ENCODE assay signal across 7 cellular contexts in the genomic region with DNA sequence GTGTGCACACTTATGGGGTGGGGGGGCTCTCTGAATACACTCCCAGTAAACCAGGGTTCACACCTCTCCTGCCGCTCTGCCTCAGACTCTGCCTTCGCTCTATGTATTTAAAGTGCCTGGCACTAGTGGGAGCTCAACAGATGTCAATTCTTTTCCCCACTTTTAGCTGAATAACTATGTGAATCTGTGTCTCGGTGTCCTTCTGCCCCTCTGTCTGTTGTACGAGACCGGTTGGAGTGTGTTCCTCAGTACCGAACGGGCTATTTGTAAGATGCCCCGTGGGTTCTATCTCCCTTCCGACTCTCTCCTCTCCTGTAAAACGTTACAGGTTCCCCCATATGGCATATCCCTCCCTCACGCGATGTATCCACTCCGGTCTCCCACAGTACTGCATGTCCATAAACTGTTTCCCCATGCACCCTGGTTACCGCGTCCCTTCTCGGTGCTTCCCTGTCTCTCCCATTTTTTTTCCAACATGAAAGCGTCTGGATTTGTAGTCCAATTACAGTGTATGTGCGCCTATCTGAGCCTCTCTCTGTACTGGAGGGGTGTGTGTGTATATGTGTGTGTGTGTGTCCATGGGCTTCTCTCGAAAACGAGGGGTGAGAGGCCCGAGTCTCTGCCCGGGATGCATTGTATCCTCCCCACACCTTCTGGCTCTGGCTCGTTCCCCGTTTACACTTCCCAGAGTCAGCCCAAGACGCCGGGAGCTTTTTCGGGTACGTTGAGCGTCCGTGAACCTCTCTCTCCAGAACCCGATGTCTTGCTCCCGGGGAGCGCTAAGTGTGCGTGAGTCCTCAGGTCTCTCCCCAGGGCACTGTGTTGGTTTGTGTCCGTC. TPM values are rescaled to one million over a fixed set of nuclear protein-coding genes. Genes with fewer than 3 reads are reported as not detected.
DNase-seq lines count a peak whose midpoint lies in the region; FAIRE-seq and TF ChIP-seq lines count a peak whose summit lies in the region.

No MANE protein-coding gene starts in this region.

- no peaks in the 10 kb centered on the region for H3K9me3 ChIP-seq in breast epithelium
- H3K9me3 ChIP-seq in keratinocyte (ENCODE audit: control insufficient read depth, low read depth, low read length) = no peaks in the 10 kb centered on the region

- TF ChIP-seq CTCF in breast epithelium (IDR thresholded peaks at IDR 0.05) = peak in 1 of 3 donors; percentile 28
- peak in 1 of 3 experiments; percentile 5 for TF ChIP-seq CTCF in keratinocyte (optimal IDR thresholded peaks at IDR 0.05 in 1 of 3, IDR thresholded peaks at IDR 0.05 in 1 of 3, conservative IDR thresholded peaks at IDR 0.05 in 1 of 3; ENCODE audit: extremely low read depth in 1 of 3, insufficient read depth in 2 of 3, low read length in 3 of 3)

- H3K4me1 ChIP-seq in breast epithelium = no peaks in the 10 kb centered on the region
- peaks cover 47% of the 10 kb centered on the region for H3K4me1 ChIP-seq in keratinocyte (ENCODE audit: control insufficient read depth, extremely low read depth, insufficient read depth, low read length)

- H3K27ac ChIP-seq in breast epithelium = peak overlapping the region; percentile 98 to 99
- H3K27ac ChIP-seq in keratinocyte (ENCODE audit: control insufficient read depth, insufficient read depth, low read length) = peak overlapping the region; percentile 98

- dilution Hi-C loops in keratinocyte (cut with MboI; ENCODE audit: extremely low pct_ligation_motif_present, low sequenced_read_pairs) = no loop called here

- peaks cover 2% of the 10 kb centered on the region for H3K9me1 ChIP-seq in keratinocyte (ENCODE audit: control insufficient read depth, extremely low read depth, insufficient read depth, low read length)

- H2AFZ ChIP-seq in keratinocyte (ENCODE audit: control insufficient read depth, low read length) = no peak overlapping the region

- no peak for TF ChIP-seq POLR2A in breast epithelium (IDR thresholded peaks at IDR 0.05)

- H3K9ac ChIP-seq in keratinocyte (ENCODE audit: control insufficient read depth, extremely low read depth, insufficient read depth, low read length) = peak overlapping the region; percentile 99

- DNase-seq in GM03348 (ENCODE audit: low spot score) (peak; percentile 24), NCI-H460 (ENCODE audit: extremely low read depth, low read depth) (peak; percentile 19), breast epithelium (ENCODE audit: low spot score in 2 of 2) (no peak), keratinocyte (ENCODE audit: low read depth, low spot score) (no peak), NCI-H774 (lab: John Stamatoyannopoulos, UW) (no peak), activated gamma-delta T cell treated with Interleukin-2 at 50 U/mL for 16 hours (no peak)
- peak; percentile 27 for DNase-seq in stimulated activated CD8-positive, alpha-beta memory T cell treated with anti-CD3 and anti-CD28 coated beads, Interleukin-4, amount 100 ng/mL, for 48 hours

- H4K20me1 ChIP-seq in keratinocyte (ENCODE audit: control insufficient read depth, extremely low read depth, insufficient read depth, low read length) = peaks cover 38% of the 10 kb centered on the region

- peaks cover 64% of the 10 kb centered on the region for H3K79me2 ChIP-seq in keratinocyte (ENCODE audit: control insufficient read depth, insufficient read depth, low read length)

- H3K4me2 ChIP-seq in keratinocyte (ENCODE audit: control insufficient read depth, extremely low read depth, insufficient read depth, low read depth, low read length) = peak overlapping the region; percentile 93

- no peak for FAIRE-seq in keratinocyte (lab: Jason Lieb, UNC)

- H3K36me3 ChIP-seq in breast epithelium = no peaks in the 10 kb centered on the region
- H3K36me3 ChIP-seq in keratinocyte (ENCODE audit: control insufficient read depth in 2 of 2, extremely low read depth in 1 of 2, insufficient read depth in 2 of 2, low read length in 2 of 2) = peaks cover 9 to 22% of the 10 kb centered on the region in 2 experiments

- H3K4me3 ChIP-seq in breast epithelium (peak overlapping the region; percentile 79 to 95 (median 85)), keratinocyte (ENCODE audit: control insufficient read depth in 2 of 3, extremely low read depth in 1 of 3, insufficient read depth in 2 of 3, low read depth in 1 of 3, low read length in 3 of 3) (peak overlapping the region; percentile 69 to 95 (median 79))

- no peaks in the 10 kb centered on the region for H3K27me3 ChIP-seq in breast epithelium
- no peaks in the 10 kb centered on the region for H3K27me3 ChIP-seq in keratinocyte (ENCODE audit: control insufficient read depth, extremely low read depth, insufficient read depth, low read length)

- intact Hi-C loops in breast epithelium (cut with DNase I; ENCODE audit: low total_unique reads) = no loop called here

RNA-seq across cellular contexts. Expression of gene ELL2, which starts 1.5 kb away (rescaled TPM):
- 87.5 and 92.3 TPM in 2 replicates for total RNA-seq in NCI-H460 (2014; rRNA removed; shearing (Covaris generic))
- 26.8 and 42.5 TPM in 2 replicates for polyA plus RNA-seq in NCI-H460 (2014; cell fraction: nucleus; rRNA removed)
- total RNA-seq in breast epithelium = 100 to 1,000 TPM in 2 of 3 donors, 10 to 100 TPM in 1; 95.7 to 211 (median 168) TPM
- polyA plus RNA-seq in keratinocyte = 74.8 to 100 TPM (median 81.1 TPM) in 3 replicates
- polyA plus RNA-seq in keratinocyte (2011; ENCODE audit: low read depth) = 137 TPM
- polyA plus RNA-seq in keratinocyte (2011; cell fraction: cytosol; rRNA removed) = 48.0 and 87.5 TPM in 2 replicates
- polyA plus RNA-seq in keratinocyte (2011; cell fraction: nucleus; rRNA removed) = 81.5 and 105 TPM in 2 replicates
- polyA plus RNA-seq in keratinocyte (2012; ENCODE audit: low replicate concordance) = 65.7 and 69.5 TPM in 2 replicates
- polyA minus RNA-seq in keratinocyte = 31.2 to 194 TPM (median 108 TPM) in 3 replicates
- 103 TPM for polyA minus RNA-seq in keratinocyte (2011; cell fraction: cytosol; rRNA and poly(A)+ RNA removed)
- polyA minus RNA-seq in keratinocyte (2011; cell fraction: nucleus; rRNA and poly(A)+ RNA removed) = 182 and 311 TPM in 2 replicates

Comparison
In these comparisons a context has a peak if more than half of its experiments do, and no peak if none do; other contexts are left out.
1. DNase-seq: peak in GM03348 (single experiment), NCI-H460 (single experiment) and stimulated activated CD8-positive, alpha-beta memory T cell treated with anti-CD3 and anti-CD28 coated beads, Interleukin-4, amount 100 ng/mL, for 48 hours (single experiment); none in breast epithelium (0 of 2), keratinocyte (single experiment), NCI-H774 (single experiment) and activated gamma-delta T cell treated with Interleukin-2 at 50 U/mL for 16 hours (single experiment).